In the genomic region with DNA sequence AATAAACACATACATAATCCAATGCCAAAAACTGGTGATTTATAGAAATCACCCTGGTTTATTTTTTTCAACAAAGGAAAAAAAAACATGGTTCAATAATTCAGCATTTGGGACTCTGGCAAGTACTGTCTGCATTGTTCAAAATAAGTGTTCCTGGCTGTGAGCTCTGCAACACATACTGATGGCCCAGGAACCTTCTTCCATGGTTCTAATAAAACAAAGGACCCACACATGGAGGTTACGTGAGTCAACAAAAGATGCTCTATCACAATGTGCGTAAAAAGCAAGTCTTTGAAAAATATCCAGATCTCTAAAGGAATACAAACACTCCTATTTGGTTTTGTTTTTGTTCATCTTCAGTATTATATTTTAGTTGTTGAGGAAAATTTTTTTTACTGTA, we compare ENCODE assay signal across 25 cellular contexts. TPM values are rescaled to one million over a fixed set of nuclear protein-coding genes. Genes with fewer than 3 reads are reported as not detected.
A peak's percentile ranks its signal among the peaks of the same experiment; 100 is the strongest.
DNase-seq lines count a peak whose midpoint lies in the region; ATAC-seq and TF ChIP-seq lines count a peak whose summit lies in the region.
"Had no signal": no experiment of that assay in that cellular context is flagged by ENCODE, and none has a peak within 500 bp of the region (broad histone marks: within the 10 kb centered on the region; RNA-seq: fewer than 3 reads in every experiment).

No MANE protein-coding gene starts in this region.

- H3K36me3 ChIP-seq in ACC112 (ENCODE audit: insufficient read depth, low read length), result no peaks in the 10 kb centered on the region
- H3K36me3 ChIP-seq: right atrium auricular region had no signal

- H3K9me3 Mint-ChIP-seq in osteocyte (ENCODE audit: unreplicated experiment), result no peaks in the 10 kb centered on the region
- H3K9me3 Mint-ChIP-seq in activated naive CD8-positive, alpha-beta T cell treated with anti-CD3 and anti-CD28 coated beads for 36 hours, result no peaks in the 10 kb centered on the region
- H3K9me3 Mint-ChIP-seq: activated T-cell treated with anti-CD3 and anti-CD28 coated beads, Interleukin-2, amount 50 U/mL, for 4 hours; IgD-negative memory B cell; stimulated activated naive CD8-positive, alpha-beta T cell treated with anti-CD3 and anti-CD28 coated beads, Interleukin-15, Interleukin-2, amounts not matched to agents 100 ng/mL and 50 ng/mL, for 24 hours had no signal

- peaks cover 27% of the 10 kb centered on the region for H3K4me1 Mint-ChIP-seq in osteocyte (ENCODE audit: unreplicated experiment)
- H3K4me1 Mint-ChIP-seq in activated naive CD8-positive, alpha-beta T cell treated with anti-CD3 and anti-CD28 coated beads for 36 hours, result peaks cover 10% of the 10 kb centered on the region
- H3K4me1 Mint-ChIP-seq: IgD-negative memory B cell had no signal

- TF ChIP-seq CTCF in VCaP (conservative IDR thresholded peaks at IDR 0.05) (no peak), osteocyte (IDR thresholded peaks at IDR 0.05) (no peak)

- no peak for ATAC-seq in GM21528 (IDR thresholded peaks at IDR 0.05; ENCODE audit: low FRiP score, unreplicated experiment)
- ATAC-seq: activated T-cell treated with anti-CD3 and anti-CD28 coated beads, Interleukin-2, amount 50 U/mL, for 4 hours; pancreas had no signal

- H3K79me2 ChIP-seq in ACC112 (ENCODE audit: control insufficient read depth, insufficient read depth, low read length, unreplicated experiment), result no peaks in the 10 kb centered on the region

- peaks cover 29% of the 10 kb centered on the region for H3K36me3 Mint-ChIP-seq in osteocyte (ENCODE audit: unreplicated experiment)
- peaks cover 11% of the 10 kb centered on the region for H3K36me3 Mint-ChIP-seq in activated naive CD8-positive, alpha-beta T cell treated with anti-CD3 and anti-CD28 coated beads for 36 hours

- H3K27ac ChIP-seq in ACC112 (ENCODE audit: low read depth, low read length), result 0 out of 2 replicates have a peak overlapping the region, but pooled peaks have one; percentile 33
- peak overlapping the region; percentile 9; the same call in 1 of the 2 replicates for H3K27ac ChIP-seq in VCaP
- H3K27ac ChIP-seq: coronary artery, pancreas, right atrium auricular region, transverse colon had no signal

- peak overlapping the region; percentile 56 for H3K27ac Mint-ChIP-seq in osteocyte (ENCODE audit: unreplicated experiment)
- H3K27ac Mint-ChIP-seq in activated naive CD8-positive, alpha-beta T cell treated with anti-CD3 and anti-CD28 coated beads for 36 hours, result no peak overlapping the region
- H3K27ac Mint-ChIP-seq: IgD-negative memory B cell had no signal

- peaks cover 10% of the 10 kb centered on the region for H3K4me1 ChIP-seq in ACC112 (ENCODE audit: control insufficient read depth, insufficient read depth, low read length, unreplicated experiment)
- H3K4me1 ChIP-seq: pancreas had no signal

- H3K4me3 ChIP-seq in ACC112 (ENCODE audit: low read depth, low read length), result peak overlapping the region; percentile 4; the same call in 1 of the 2 replicates
- H3K4me3 ChIP-seq: coronary artery, pancreas, right atrium auricular region, transverse colon had no signal

- H3K4me3 Mint-ChIP-seq in osteocyte (ENCODE audit: unreplicated experiment), result no peak overlapping the region
- no peak overlapping the region for H3K4me3 Mint-ChIP-seq in activated naive CD8-positive, alpha-beta T cell treated with anti-CD3 and anti-CD28 coated beads for 36 hours
- H3K4me3 Mint-ChIP-seq: activated T-cell treated with anti-CD3 and anti-CD28 coated beads, Interleukin-2, amount 50 U/mL, for 4 hours; IgD-negative memory B cell; stimulated activated naive CD8-positive, alpha-beta T cell treated with anti-CD3 and anti-CD28 coated beads, Interleukin-15, Interleukin-2, amounts not matched to agents 100 ng/mL and 50 ng/mL, for 24 hours had no signal

- H3K27me3 ChIP-seq in ACC112 (ENCODE audit: insufficient read depth, low read length), result no peaks in the 10 kb centered on the region
- H3K27me3 ChIP-seq: pancreas, right atrium auricular region, transverse colon had no signal

- DNase-seq in globus pallidus (ENCODE audit: low spot score) (peak; percentile 68), osteocyte (ENCODE audit: extremely low spot score, unreplicated experiment) (no peak), NCI-H345 (lab: John Stamatoyannopoulos, UW) (no peak), COLO668 (lab: John Stamatoyannopoulos, UW; ENCODE audit: unreplicated experiment) (no peak)
- DNase-seq in activated naive CD8-positive, alpha-beta T cell treated with anti-CD3 and anti-CD28 coated beads for 36 hours, result no peak
- DNase-seq: activated CD4-positive, CD25-positive, alpha-beta regulatory T cell treated with anti-CD3 and anti-CD28 coated beads, Interleukin-2, amount 50 U/mL, for 72 hours; activated CD8-positive, alpha-beta memory T cell treated with anti-CD3 and anti-CD28 coated beads for 24 hours; activated naive CD4-positive, alpha-beta T cell; activated T-cell treated with anti-CD3 and anti-CD28 coated beads, Interleukin-2, amount 50 U/mL, for 4 hours; COR-L47; DMS79; GF-D8; NCI-H1417; NCI-H2081; NCI-H446; pancreas; Right ventricle myocardium superior; transverse colon had no signal

- no peaks in the 10 kb centered on the region for H3K27me3 Mint-ChIP-seq in osteocyte (ENCODE audit: unreplicated experiment)
- no peaks in the 10 kb centered on the region for H3K27me3 Mint-ChIP-seq in activated naive CD8-positive, alpha-beta T cell treated with anti-CD3 and anti-CD28 coated beads for 36 hours
- H3K27me3 Mint-ChIP-seq: IgD-negative memory B cell; stimulated activated naive CD8-positive, alpha-beta T cell treated with anti-CD3 and anti-CD28 coated beads, Interleukin-15, Interleukin-2, amounts not matched to agents 100 ng/mL and 50 ng/mL, for 24 hours had no signal

- no peak overlapping the region for H2AFZ ChIP-seq in ACC112 (ENCODE audit: low read length, unreplicated experiment)

RNA-seq across cellular contexts. Expression of a gene that starts 37.9 kb away (rescaled TPM):
- total RNA-seq in osteocyte, result 274 and 281 TPM in 2 replicates
- 1 to 10 TPM; 5.8 to 6.7 TPM for total RNA-seq in activated naive CD8-positive, alpha-beta T cell treated with anti-CD3 and anti-CD28 coated beads for 36 hours

Comparison
In these comparisons a context has a peak if more than half of its experiments do, and no peak if none do; other contexts are left out.
1. RNA of a gene that starts 37.9 kb away (total RNA-seq): 274 to 281 TPM in osteocyte; 5.8 to 6.7 TPM in activated naive CD8-positive, alpha-beta T cell treated with anti-CD3 and anti-CD28 coated beads for 36 hours; every median in the first group is over 10 times any median in the second.